ENCODE assay signal across 25 cellular contexts in genomic region chr7:113379746-113380145, GRCh38.
"Had no signal": no experiment of that assay in that cellular context is flagged by ENCODE, and none has a peak within 500 bp of the region (broad histone marks: within the 10 kb centered on the region; RNA-seq: fewer than 3 reads in every experiment).

No MANE protein-coding gene starts in this region.

- DNase-seq: activated CD4-positive, alpha-beta memory T cell treated with anti-CD3 and anti-CD28 coated beads, Interleukin-2, amount 10 ng/mL, durations not matched to agents 7 days and 5 days; activated CD4-positive, alpha-beta T cell treated with anti-CD3 and anti-CD28 coated beads for 1 hour; activated CD4-positive, alpha-beta T cell treated with anti-CD3 and anti-CD28 coated beads for 36 hours; activated CD4-positive, alpha-beta T cell treated with anti-CD3 and anti-CD28 coated beads for 48 hours; activated CD4-positive, alpha-beta T cell treated with anti-CD3 and anti-CD28 coated beads, Interleukin-2, amount 10 ng/mL, durations not matched to agents 7 days and 5 days; activated CD4-positive, alpha-beta T cell treated with anti-CD3 and anti-CD28 coated beads, Interleukin-2, amount 50 U/mL, for 48 hours; activated CD4-positive, CD25-positive, alpha-beta regulatory T cell; activated CD8-positive, alpha-beta memory T cell treated with anti-CD3 and anti-CD28 coated beads for 24 hours; activated CD8-positive, alpha-beta memory T cell treated with anti-CD3 and anti-CD28 coated beads, Interleukin-2, amount 10 ng/mL, durations not matched to agents 7 days and 5 days; activated CD8-positive, alpha-beta memory T cell treated with anti-CD3 and anti-CD28 coated beads, Interleukin-2, amount 50 U/mL, for 48 hours; activated CD8-positive, alpha-beta T cell treated with anti-CD3 and anti-CD28 coated beads, Interleukin-2, amount 10 ng/mL, durations not matched to agents 7 days and 5 days; activated effector memory CD4-positive, alpha-beta T cell treated with Interleukin-2 at 50 U/mL for 16 hours; activated gamma-delta T cell; activated naive CD4-positive, alpha-beta T cell treated with anti-CD3 and anti-CD28 coated beads, Interleukin-2, amount 10 ng/mL, durations not matched to agents 7 days and 5 days; activated naive CD4-positive, alpha-beta T cell treated with Interleukin-2 at 50 U/mL for 16 hours; activated naive CD8-positive, alpha-beta T cell treated with anti-CD3 and anti-CD28 coated beads, Interleukin-2, amount 10 ng/mL, durations not matched to agents 7 days and 5 days; activated naive CD8-positive, alpha-beta T cell treated with anti-CD3 and anti-CD28 coated beads, Interleukin-2, amount 50 U/mL, for 24 hours; activated T-cell treated with anti-CD3 and anti-CD28 coated beads, Interleukin-2, amount 50 U/mL, for 24 hours; activated T-cell treated with anti-CD3 and anti-CD28 coated beads, Interleukin-2, amount 50 U/mL, for 48 hours; amygdala; anterior cingulate cortex; T-helper 1 cell; T-helper 2 cell; T-helper 9 cell; WERI-Rb-1 had no signal
